28 cellular contexts compared by ENCODE assay signal in genomic region chr7:105178928-105179541, GRCh38.
"Had no signal": no experiment of that assay in that cellular context is flagged by ENCODE, and none has a peak within 500 bp of the region (broad histone marks: within the 10 kb centered on the region; RNA-seq: fewer than 3 reads in every experiment).

No MANE protein-coding gene starts in this region.

- DNase-seq: activated CD4-positive, alpha-beta T cell treated with anti-CD3 and anti-CD28 coated beads, Interleukin-2, amount 50 U/mL, for 1 hour; activated CD8-positive, alpha-beta T cell treated with anti-CD3 and anti-CD28 coated beads for 36 hours; activated gamma-delta T cell treated with Interleukin-2 at 50 U/mL for 16 hours; activated naive CD8-positive, alpha-beta T cell treated with anti-CD3 and anti-CD28 coated beads, Interleukin-2, amount 50 U/mL, for 24 hours; activated T-cell treated with anti-CD3 and anti-CD28 coated beads, Interleukin-2, amount 50 U/mL, for 4 hours; aorta; body of pancreas; cortex of kidney; effector memory CD8-positive, alpha-beta T cell; foreskin melanocyte; heart right ventricle; kidney glomerular epithelial cell; left lung; mucosa of descending colon; stimulated activated CD4-positive, alpha-beta T cell treated with anti-CD3 and anti-CD28 coated beads, Interleukin-12 subunit alpha, Interleukin-12 subunit beta, amount 100 ng/mL, for 4 hours; stimulated activated CD4-positive, alpha-beta T cell treated with anti-CD3 and anti-CD28 coated beads, Interleukin-4, amount 100 ng/mL, for 1 hour; stimulated activated naive CD8-positive, alpha-beta T cell treated with anti-CD3 and anti-CD28 coated beads, Interleukin-15, Interleukin-2, amounts not matched to agents 100 U/mL and 50 U/mL, for 24 hours; T-helper 2 cell; transverse colon had no signal

- H3K4me1 ChIP-seq: left lung, testis, transverse colon had no signal

- H3K36me3 ChIP-seq: cardiac muscle cell, esophagus muscularis mucosa, heart right ventricle, left lung, transverse colon had no signal

- H3K9me3 ChIP-seq: left lung, testis had no signal

- H3K27ac ChIP-seq: body of pancreas, cardiac muscle cell, esophagus muscularis mucosa, heart right ventricle, left lung, skin epidermis, testis, transverse colon had no signal

- ATAC-seq: activated CD8-positive, alpha-beta T cell treated with anti-CD3 and anti-CD28 coated beads for 36 hours; activated naive CD8-positive, alpha-beta T cell treated with anti-CD3 and anti-CD28 coated beads, Interleukin-2, amount 50 U/mL, for 24 hours; activated T-cell treated with anti-CD3 and anti-CD28 coated beads, Interleukin-2, amount 50 U/mL, for 4 hours; activated T-helper 17 cell treated with anti-CD3 and anti-CD28 coated beads, Interleukin-2, amount 50 U/mL, for 72 hours; body of pancreas; effector memory CD8-positive, alpha-beta T cell; heart right ventricle; left lung; mucosa of descending colon; natural killer cell treated with Interleukin-12 subunit alpha and Interleukin-12 subunit beta and Interleukin-15 and Interleukin-18, amount 100 ng/mL, for 72 hours; sciatic nerve; stimulated activated naive CD8-positive, alpha-beta T cell treated with anti-CD3 and anti-CD28 coated beads, Interleukin-15, Interleukin-2, amounts not matched to agents 100 U/mL and 50 U/mL, for 24 hours; WTC11 had no signal

- H3K4me3 ChIP-seq: body of pancreas, cardiac muscle cell, esophagus muscularis mucosa, heart right ventricle, left lung, mucosa of descending colon, skin epidermis, testis, transverse colon had no signal

- H3K27me3 ChIP-seq: body of pancreas, cardiac muscle cell, esophagus muscularis mucosa, heart right ventricle, left lung, testis, transverse colon had no signal

- FAIRE-seq: endothelial cell of umbilical vein had no signal
